ENCODE assay signal across 24 cellular contexts in the genomic region with DNA sequence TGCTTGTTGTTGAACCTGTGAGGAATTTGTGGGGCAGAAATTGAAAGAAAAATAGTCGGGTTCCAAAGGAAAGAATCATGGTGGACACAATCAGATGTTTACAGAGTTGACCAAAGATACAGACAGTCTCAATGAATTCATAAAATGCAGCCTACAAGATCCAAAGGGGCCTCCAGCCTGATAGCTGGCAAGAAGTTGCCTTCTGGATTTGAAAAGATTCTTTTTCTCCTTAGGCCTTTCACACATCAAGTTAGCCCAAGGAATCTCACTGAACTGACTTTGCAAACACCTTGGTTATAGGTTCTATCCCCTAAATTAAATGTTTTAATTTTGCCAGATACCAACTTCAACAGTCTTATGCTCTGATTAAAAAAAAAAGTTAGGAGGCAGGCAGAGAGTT. TPM values are rescaled to one million over a fixed set of nuclear protein-coding genes. Genes with fewer than 3 reads are reported as not detected.
A peak's percentile ranks its signal among the peaks of the same experiment; 100 is the strongest.
DNase-seq lines count a peak whose midpoint lies in the region; ATAC-seq, FAIRE-seq and TF ChIP-seq lines count a peak whose summit lies in the region.
"Had no signal": no experiment of that assay in that cellular context is flagged by ENCODE, and none has a peak within 500 bp of the region (broad histone marks: within the 10 kb centered on the region; RNA-seq: fewer than 3 reads in every experiment).

No MANE protein-coding gene starts in this region.

- H3K9ac ChIP-seq in mesendoderm (ENCODE audit: low read length): no peak overlapping the region
- H3K9ac ChIP-seq: KMS-11 had no signal

- no peak overlapping the region for H2BK120ac ChIP-seq in mesendoderm (ENCODE audit: low read depth, low read length)

- peak overlapping the region; percentile 26; the same call in 1 of the 2 replicates for H3K4me3 ChIP-seq in GM12864 (ENCODE audit: low read depth, low read length)
- H3K4me3 ChIP-seq in mesendoderm (ENCODE audit: low read length): no peak overlapping the region
- H3K4me3 ChIP-seq in vagina: no peak overlapping the region
- H3K4me3 ChIP-seq: hepatocyte, upper lobe of right lung had no signal

- H4K5ac ChIP-seq in mesendoderm (ENCODE audit: low read length): no peak overlapping the region

- ATAC-seq in activated CD8-positive, alpha-beta T cell treated with anti-CD3 and anti-CD28 coated beads for 36 hours: no peak
- ATAC-seq: HCT116, SK-N-SH treated with all-trans-retinoic acid at 6 μM for 48 hours had no signal

- peaks cover 85% of the 10 kb centered on the region for H3K4me1 Mint-ChIP-seq in activated CD4-positive, alpha-beta T cell treated with anti-CD3 and anti-CD28 coated beads, Interleukin-2, amount 10 ng/mL, durations not matched to agents 24 days and 14 days
- peaks cover 92% of the 10 kb centered on the region for H3K4me1 Mint-ChIP-seq in activated CD8-positive, alpha-beta T cell treated with anti-CD3 and anti-CD28 coated beads for 36 hours (ENCODE audit: low read depth)

- H3K36me3 ChIP-seq in mesendoderm (ENCODE audit: control insufficient read depth, insufficient read depth, low read length): no peaks in the 10 kb centered on the region
- no peaks in the 10 kb centered on the region for H3K36me3 ChIP-seq in vagina
- H3K36me3 ChIP-seq: upper lobe of right lung had no signal

- no peaks in the 10 kb centered on the region for H3K27me3 Mint-ChIP-seq in activated CD4-positive, alpha-beta T cell treated with anti-CD3 and anti-CD28 coated beads, Interleukin-2, amount 10 ng/mL, durations not matched to agents 24 days and 14 days
- H3K27me3 Mint-ChIP-seq in activated CD8-positive, alpha-beta T cell treated with anti-CD3 and anti-CD28 coated beads for 36 hours: no peaks in the 10 kb centered on the region

- H3K4me2 ChIP-seq in mesendoderm (ENCODE audit: low read length): no peak overlapping the region
- H3K4me2 ChIP-seq: hepatocyte, KMS-11 had no signal

- POLR2A ChIA-PET in activated CD8-positive, alpha-beta T cell treated with anti-CD3 and anti-CD28 coated beads for 36 hours (lab: Charles Lee): interaction anchor here (0.6 to 6.4 kb wide), 4 partner anchors 15 to 156 kb away, joined by 3 to 38 read pairs (median 14); a partner anchor contains a TSS

- H3K4ac ChIP-seq in mesendoderm (ENCODE audit: low read depth, low read length): no peak overlapping the region

- H3K79me1 ChIP-seq in mesendoderm (ENCODE audit: low read length): no peaks in the 10 kb centered on the region

- no peaks in the 10 kb centered on the region for H3K9me3 ChIP-seq in vagina
- H3K9me3 ChIP-seq: upper lobe of right lung had no signal

- no peak for FAIRE-seq in urothelium cell line (lab: Jason Lieb, UNC)
- FAIRE-seq: A204.1, keratinocyte, RCC 7860 had no signal

- TF ChIP-seq CTCF in GM12864 (IDR thresholded peaks at IDR 0.05; ENCODE audit: low read depth, low read length, missing control alignments): no peak
- TF ChIP-seq CTCF in activated CD8-positive, alpha-beta T cell treated with anti-CD3 and anti-CD28 coated beads for 36 hours (IDR thresholded peaks at IDR 0.05): no peak
- TF ChIP-seq CTCF in vagina (IDR thresholded peaks at IDR 0.05): no peak

- H3K56ac ChIP-seq in mesendoderm (ENCODE audit: low read length): no peak overlapping the region

- intact Hi-C loops in activated CD4-positive, alpha-beta T cell treated with anti-CD3 and anti-CD28 coated beads, Interleukin-2, amount 10 ng/mL, durations not matched to agents 24 days and 14 days (cut with micrococcal nuclease): loop anchor here (5.0 to 10.0 kb wide), 2 partner anchors 142 to 701 kb away; a partner anchor contains a TSS
- intact Hi-C loops in activated CD8-positive, alpha-beta T cell treated with anti-CD3 and anti-CD28 coated beads for 36 hours (cut with micrococcal nuclease): loop anchor here (5.0 kb wide), 2 partner anchors 57 to 87 kb away; a partner anchor contains a TSS
- intact Hi-C loops in vagina (cut with DNase I): no loop called here

- no peak overlapping the region for H2BK5ac ChIP-seq in mesendoderm (ENCODE audit: low read length)

- peaks cover 84% of the 10 kb centered on the region for H3K36me3 Mint-ChIP-seq in activated CD4-positive, alpha-beta T cell treated with anti-CD3 and anti-CD28 coated beads, Interleukin-2, amount 10 ng/mL, durations not matched to agents 24 days and 14 days (ENCODE audit: low read depth)
- peaks cover 80% of the 10 kb centered on the region for H3K36me3 Mint-ChIP-seq in activated CD8-positive, alpha-beta T cell treated with anti-CD3 and anti-CD28 coated beads for 36 hours (ENCODE audit: low read depth)

- no peak overlapping the region for H3K23ac ChIP-seq in mesendoderm (ENCODE audit: low read length)

- CTCF ChIA-PET in activated CD8-positive, alpha-beta T cell treated with anti-CD3 and anti-CD28 coated beads for 36 hours (lab: Charles Lee): interaction anchor here (1.4 kb wide), 1 partner anchor 153 kb away, joined by 3 read pairs; no protein-coding TSS in a partner anchor

- no peak overlapping the region for H2AK5ac ChIP-seq in mesendoderm (ENCODE audit: low read length)

- H3K18ac ChIP-seq in mesendoderm (ENCODE audit: low read length): peak overlapping the region; percentile 43

- peaks cover 8% of the 10 kb centered on the region for H3K9me3 Mint-ChIP-seq in activated CD4-positive, alpha-beta T cell treated with anti-CD3 and anti-CD28 coated beads, Interleukin-2, amount 10 ng/mL, durations not matched to agents 24 days and 14 days
- no peaks in the 10 kb centered on the region for H3K9me3 Mint-ChIP-seq in activated CD8-positive, alpha-beta T cell treated with anti-CD3 and anti-CD28 coated beads for 36 hours
- H3K9me3 Mint-ChIP-seq: endodermal cell had no signal

- H4K8ac ChIP-seq in mesendoderm (ENCODE audit: low read depth, low read length): no peak overlapping the region

- H3K4me1 ChIP-seq in mesendoderm (ENCODE audit: control insufficient read depth, low read depth, low read length) (peaks cover 9% of the 10 kb centered on the region), vagina (no peaks in the 10 kb centered on the region)

- peak overlapping the region; percentile 75 for H2BK15ac ChIP-seq in mesendoderm (replicated peaks; ENCODE audit: low read depth)

- no peaks in the 10 kb centered on the region for H3K79me2 ChIP-seq in mesendoderm (ENCODE audit: control insufficient read depth, insufficient read depth, low read length)
- H3K79me2 ChIP-seq: hepatocyte had no signal

- no peak overlapping the region for H3K27ac ChIP-seq in mesendoderm (ENCODE audit: low read depth, low read length)
- H3K27ac ChIP-seq in vagina: no peak overlapping the region
- H3K27ac ChIP-seq: hepatocyte, KMS-11, upper lobe of right lung had no signal

- DNase-seq in activated CD4-positive, alpha-beta T cell treated with anti-CD3 and anti-CD28 coated beads, Interleukin-2, amount 10 ng/mL, durations not matched to agents 24 days and 14 days: no peak
- no peak for DNase-seq in activated CD4-positive, alpha-beta T cell treated with anti-CD3 and anti-CD28 coated beads for 1 hour
- DNase-seq in GM12864 (ENCODE audit: low read depth) (no peak), mesendoderm (no peak), vagina (ENCODE audit: extremely low spot score in 2 of 2) (no peak), urothelium cell line (ENCODE audit: low spot score) (no peak), GOT3 (lab: John Stamatoyannopoulos, UW) (no peak)
- DNase-seq in activated CD8-positive, alpha-beta T cell treated with anti-CD3 and anti-CD28 coated beads for 36 hours: no peak
- DNase-seq: amygdala, DMS79 treated with DMSO at 0.1 percent for 48 hours, endodermal cell, mammary epithelial cell, NCI-H1105, NCI-H2171 treated with DMSO at 0.1 percent for 48 hours, NCI-H748 treated with DMSO at 0.1 percent for 48 hours, retina, upper lobe of right lung had no signal

- no peak for TF ChIP-seq POLR2A in vagina (IDR thresholded peaks at IDR 0.05)

- no peaks in the 10 kb centered on the region for H3K27me3 ChIP-seq in mesendoderm (ENCODE audit: insufficient read depth, low read length, poor library complexity)
- H3K27me3 ChIP-seq in vagina: no peaks in the 10 kb centered on the region
- H3K27me3 ChIP-seq: hepatocyte, upper lobe of right lung had no signal

- H3K4me3 Mint-ChIP-seq in activated CD4-positive, alpha-beta T cell treated with anti-CD3 and anti-CD28 coated beads, Interleukin-2, amount 10 ng/mL, durations not matched to agents 24 days and 14 days: peak overlapping the region; percentile 75
- peak overlapping the region; percentile 15 for H3K4me3 Mint-ChIP-seq in activated CD8-positive, alpha-beta T cell treated with anti-CD3 and anti-CD28 coated beads for 36 hours
- H3K4me3 Mint-ChIP-seq: endodermal cell had no signal

- H3K27ac Mint-ChIP-seq in activated CD4-positive, alpha-beta T cell treated with anti-CD3 and anti-CD28 coated beads, Interleukin-2, amount 10 ng/mL, durations not matched to agents 24 days and 14 days: peak overlapping the region; percentile 99
- H3K27ac Mint-ChIP-seq in activated CD8-positive, alpha-beta T cell treated with anti-CD3 and anti-CD28 coated beads for 36 hours: peak overlapping the region; percentile 98
- H3K27ac Mint-ChIP-seq: endodermal cell had no signal

- no CpG with 5 or more reads among the region's 1 CpG for WGBS in mesendoderm (ENCODE audit: extremely low coverage, insufficient coverage, low lambda C conversion rate)

RNA-seq across cellular contexts. Expression of a gene that starts 21.5 kb away (rescaled TPM):
- 113 and 114 TPM in 2 replicates for total RNA-seq in activated CD4-positive, alpha-beta T cell treated with anti-CD3 and anti-CD28 coated beads, Interleukin-2, amount 10 ng/mL, durations not matched to agents 24 days and 14 days
- 10 to 100 TPM; 65.9 to 67.8 TPM for total RNA-seq in activated CD8-positive, alpha-beta T cell treated with anti-CD3 and anti-CD28 coated beads for 36 hours
- polyA plus RNA-seq in mesendoderm (2013, experiment 1 of 2): 0.10 TPM
- polyA plus RNA-seq in mesendoderm (2013, experiment 2 of 2): 0.11 TPM
- 6.9 TPM for total RNA-seq in vagina
- total RNA-seq: endodermal cell, mammary epithelial cell had no signal
- polyA plus RNA-seq: keratinocyte, mammary epithelial cell had no signal

RNA-seq across cellular contexts. Expression of a gene that starts 46.0 kb away (rescaled TPM):
- total RNA-seq in activated CD4-positive, alpha-beta T cell treated with anti-CD3 and anti-CD28 coated beads, Interleukin-2, amount 10 ng/mL, durations not matched to agents 24 days and 14 days: 17.3 and 17.7 TPM in 2 replicates
- 10 to 100 TPM; 18.1 to 20.1 TPM for total RNA-seq in activated CD8-positive, alpha-beta T cell treated with anti-CD3 and anti-CD28 coated beads for 36 hours
- polyA plus RNA-seq in mesendoderm (2013, experiment 1 of 2): not detected
- polyA plus RNA-seq in mesendoderm (2013, experiment 2 of 2): not detected
- total RNA-seq in vagina: 8.1 TPM
- total RNA-seq: endodermal cell, mammary epithelial cell had no signal
- polyA plus RNA-seq: keratinocyte, mammary epithelial cell had no signal
